8 cellular contexts compared by ENCODE assay signal in the genomic region with DNA sequence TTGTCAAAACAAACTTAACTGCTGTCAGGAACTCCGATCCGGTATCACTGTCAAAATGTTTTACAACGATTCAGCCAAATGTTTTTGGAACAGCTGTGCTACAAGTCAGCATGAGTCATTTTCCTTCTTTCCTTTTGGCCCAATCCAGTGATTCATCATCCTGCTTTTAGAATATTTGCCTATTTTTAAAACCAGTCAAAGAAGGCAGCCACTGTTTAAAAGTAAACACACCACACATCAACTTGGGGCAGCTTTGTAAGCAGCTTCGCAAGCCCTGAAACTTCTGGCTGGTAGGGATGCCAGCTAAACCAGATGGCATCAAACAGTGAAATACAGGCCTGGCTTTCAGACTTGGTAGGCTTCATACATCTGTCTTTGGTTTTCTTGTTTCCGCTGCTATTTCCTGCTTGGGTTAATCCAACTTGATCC. TPM values are rescaled to one million over a fixed set of nuclear protein-coding genes. Genes with fewer than 3 reads are reported as not detected.
DNase-seq lines count a peak whose midpoint lies in the region; ATAC-seq and TF ChIP-seq lines count a peak whose summit lies in the region.

No MANE protein-coding gene starts in this region.

- H3K4me3 Mint-ChIP-seq in WTC11 = no peak overlapping the region

- no peaks in the 10 kb centered on the region for H3K36me3 Mint-ChIP-seq in WTC11

- no peaks in the 10 kb centered on the region for H4K20me1 ChIP-seq in MM.1S (ENCODE audit: insufficient read depth, low read length)

- CTCF ChIA-PET in WTC11 (lab: Charles Lee) = no interaction called here

- no peak overlapping the region for H3K9ac ChIP-seq in MM.1S (ENCODE audit: low read length)

- no peak overlapping the region for H3K4me2 ChIP-seq in MM.1S (ENCODE audit: low read depth, low read length)

- no peaks in the 10 kb centered on the region for H3K4me1 Mint-ChIP-seq in WTC11

- TF ChIP-seq CTCF in fibroblast of pulmonary artery (IDR thresholded peaks at IDR 0.05; ENCODE audit: low read length, missing control alignments) (no peak), WTC11 (IDR thresholded peaks at IDR 0.05) (no peak), MM.1S (IDR thresholded peaks at IDR 0.05; ENCODE audit: low read length) (no peak)

- no peaks in the 10 kb centered on the region for H3K4me1 ChIP-seq in MM.1S (ENCODE audit: low read length)

- H3K27ac Mint-ChIP-seq in WTC11 = no peak overlapping the region

- no peaks in the 10 kb centered on the region for H3K9me3 Mint-ChIP-seq in WTC11

- DNase-seq in ELR (ENCODE audit: low read depth) (peak; percentile 95), fibroblast of pulmonary artery (ENCODE audit: low read depth) (peak; percentile 93), renal cortical epithelial cell (ENCODE audit: low read depth) (peak; percentile 94), HUDEP-2 (lab: John Stamatoyannopoulos, UW; ENCODE audit: unreplicated experiment in 76 of 76) (no peak), WTC11 (ENCODE audit: low spot score) (no peak), MM.1S (no peak)
- DNase-seq in activated CD8-positive, alpha-beta memory T cell treated with anti-CD3 and anti-CD28 coated beads, Interleukin-2, amount 50 U/mL, for 4 hours = no peak

- H3K9me3 ChIP-seq in MM.1S (replicated peaks; ENCODE audit: insufficient read depth, low read length) = no peaks in the 10 kb centered on the region

- H3F3A ChIP-seq in MM.1S (ENCODE audit: insufficient read depth, low read length) = no peaks in the 10 kb centered on the region

- no peaks in the 10 kb centered on the region for H3K79me2 ChIP-seq in MM.1S (ENCODE audit: low read length)

- H3K36me3 ChIP-seq in MM.1S (replicated peaks; ENCODE audit: insufficient read depth, low read length) = no peaks in the 10 kb centered on the region

- no peak overlapping the region for H2AFZ ChIP-seq in MM.1S (ENCODE audit: low read length)

- H3K4me3 ChIP-seq in fibroblast of pulmonary artery (replicated peaks; ENCODE audit: low read depth, low read length) = peak overlapping the region; percentile 26
- no peak overlapping the region for H3K4me3 ChIP-seq in MM.1S (ENCODE audit: low read length)

- POLR2A ChIA-PET in WTC11 (lab: Charles Lee) = no interaction called here

- H3K27ac ChIP-seq in MM.1S (ENCODE audit: low read length) = no peak overlapping the region

- H3K27me3 Mint-ChIP-seq in WTC11 (ENCODE audit: low read depth) = no peaks in the 10 kb centered on the region; the same call in 1 of the 2 replicates

- no peak for ATAC-seq in WTC11

- no peaks in the 10 kb centered on the region for H3K27me3 ChIP-seq in MM.1S (replicated peaks; ENCODE audit: insufficient read depth, low read length)

- no peaks in the 10 kb centered on the region for H3K9me2 ChIP-seq in MM.1S (replicated peaks; ENCODE audit: insufficient read depth, low read length)

TF ChIP-seq in PFSK-1, 5 proteins besides CTCF, POLR2A, EP300 and RAD21:
- TF ChIP-seq SIN3A (IDR thresholded peaks at IDR 0.05; ENCODE audit: borderline replicate concordance, insufficient read depth, low read length) (peak; percentile 91; the same call in 1 of the 2 replicates), FOXP2 (optimal IDR thresholded peaks at IDR 0.05; ENCODE audit: borderline replicate concordance, extremely low read depth, extremely low read length, insufficient read depth) (peak; percentile 68)
- TF ChIP-seq, protein P1, sequence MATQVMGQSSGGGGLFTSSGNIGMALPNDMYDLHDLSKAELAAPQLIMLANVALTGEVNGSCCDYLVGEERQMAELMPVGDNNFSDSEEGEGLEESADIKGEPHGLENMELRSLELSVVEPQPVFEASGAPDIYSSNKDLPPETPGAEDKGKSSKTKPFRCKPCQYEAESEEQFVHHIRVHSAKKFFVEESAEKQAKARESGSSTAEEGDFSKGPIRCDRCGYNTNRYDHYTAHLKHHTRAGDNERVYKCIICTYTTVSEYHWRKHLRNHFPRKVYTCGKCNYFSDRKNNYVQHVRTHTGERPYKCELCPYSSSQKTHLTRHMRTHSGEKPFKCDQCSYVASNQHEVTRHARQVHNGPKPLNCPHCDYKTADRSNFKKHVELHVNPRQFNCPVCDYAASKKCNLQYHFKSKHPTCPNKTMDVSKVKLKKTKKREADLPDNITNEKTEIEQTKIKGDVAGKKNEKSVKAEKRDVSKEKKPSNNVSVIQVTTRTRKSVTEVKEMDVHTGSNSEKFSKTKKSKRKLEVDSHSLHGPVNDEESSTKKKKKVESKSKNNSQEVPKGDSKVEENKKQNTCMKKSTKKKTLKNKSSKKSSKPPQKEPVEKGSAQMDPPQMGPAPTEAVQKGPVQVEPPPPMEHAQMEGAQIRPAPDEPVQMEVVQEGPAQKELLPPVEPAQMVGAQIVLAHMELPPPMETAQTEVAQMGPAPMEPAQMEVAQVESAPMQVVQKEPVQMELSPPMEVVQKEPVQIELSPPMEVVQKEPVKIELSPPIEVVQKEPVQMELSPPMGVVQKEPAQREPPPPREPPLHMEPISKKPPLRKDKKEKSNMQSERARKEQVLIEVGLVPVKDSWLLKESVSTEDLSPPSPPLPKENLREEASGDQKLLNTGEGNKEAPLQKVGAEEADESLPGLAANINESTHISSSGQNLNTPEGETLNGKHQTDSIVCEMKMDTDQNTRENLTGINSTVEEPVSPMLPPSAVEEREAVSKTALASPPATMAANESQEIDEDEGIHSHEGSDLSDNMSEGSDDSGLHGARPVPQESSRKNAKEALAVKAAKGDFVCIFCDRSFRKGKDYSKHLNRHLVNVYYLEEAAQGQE (IDR thresholded peaks at IDR 0.05; ENCODE audit: insufficient read depth in 1 of 2, low read depth in 2 of 2, low read length in 2 of 2) = no peak
TF ChIP-seq in PFSK-1: peak in this region for 2.

TF ChIP-seq in WTC11, 78 proteins besides CTCF, POLR2A, EP300 and RAD21:
- TF ChIP-seq ZNF317 (CRISPR knock-in tag; IDR thresholded peaks at IDR 0.05; ENCODE audit: borderline replicate concordance, low read depth) = no peak
- TF ChIP-seq ZNF425 (CRISPR knock-in tag; conservative IDR thresholded peaks at IDR 0.05) = no peak
- TF ChIP-seq, protein P2, sequence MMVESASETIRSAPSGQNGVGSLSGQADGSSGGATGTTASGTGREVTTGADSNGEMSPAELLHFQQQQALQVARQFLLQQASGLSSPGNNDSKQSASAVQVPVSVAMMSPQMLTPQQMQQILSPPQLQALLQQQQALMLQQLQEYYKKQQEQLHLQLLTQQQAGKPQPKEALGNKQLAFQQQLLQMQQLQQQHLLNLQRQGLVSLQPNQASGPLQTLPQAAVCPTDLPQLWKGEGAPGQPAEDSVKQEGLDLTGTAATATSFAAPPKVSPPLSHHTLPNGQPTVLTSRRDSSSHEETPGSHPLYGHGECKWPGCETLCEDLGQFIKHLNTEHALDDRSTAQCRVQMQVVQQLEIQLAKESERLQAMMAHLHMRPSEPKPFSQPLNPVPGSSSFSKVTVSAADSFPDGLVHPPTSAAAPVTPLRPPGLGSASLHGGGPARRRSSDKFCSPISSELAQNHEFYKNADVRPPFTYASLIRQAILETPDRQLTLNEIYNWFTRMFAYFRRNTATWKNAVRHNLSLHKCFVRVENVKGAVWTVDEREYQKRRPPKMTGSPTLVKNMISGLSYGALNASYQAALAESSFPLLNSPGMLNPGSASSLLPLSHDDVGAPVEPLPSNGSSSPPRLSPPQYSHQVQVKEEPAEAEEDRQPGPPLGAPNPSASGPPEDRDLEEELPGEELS (CRISPR knock-in tag; IDR thresholded peaks at IDR 0.05) = no peak
- TF ChIP-seq ZSCAN18 (CRISPR knock-in tag; IDR thresholded peaks at IDR 0.05) = no peak
- TF ChIP-seq ZNF671 (CRISPR knock-in tag; IDR thresholded peaks at IDR 0.05) = no peak
- TF ChIP-seq ATF1 (CRISPR knock-in tag; IDR thresholded peaks at IDR 0.05) = no peak
- TF ChIP-seq EMX1 (CRISPR knock-in tag; IDR thresholded peaks at IDR 0.05) = no peak
- no peak for TF ChIP-seq CREB1 (CRISPR knock-in tag; IDR thresholded peaks at IDR 0.05)
- TF ChIP-seq, protein P3, sequence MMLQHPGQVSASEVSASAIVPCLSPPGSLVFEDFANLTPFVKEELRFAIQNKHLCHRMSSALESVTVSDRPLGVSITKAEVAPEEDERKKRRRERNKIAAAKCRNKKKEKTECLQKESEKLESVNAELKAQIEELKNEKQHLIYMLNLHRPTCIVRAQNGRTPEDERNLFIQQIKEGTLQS (CRISPR knock-in tag; conservative IDR thresholded peaks at IDR 0.05) = no peak
- no peak for TF ChIP-seq ZBTB21 (CRISPR knock-in tag; IDR thresholded peaks at IDR 0.05; ENCODE audit: borderline replicate concordance)

RNA-seq across cellular contexts. Expression of gene MAP3K7CL, which starts 14.9 kb away (rescaled TPM):
- polyA plus RNA-seq in PFSK-1 (2012; ENCODE audit: insufficient read length, low read depth) = not detected
- total RNA-seq in renal cortical epithelial cell (9.6 and 25.5 TPM in 2 replicates), WTC11 (2021) (0.15 to 0.37 TPM in 2 of 3 replicates, not detected in the other)

Comparison
In these comparisons a context has a peak if more than half of its experiments do, and no peak if none do; other contexts are left out.
1. DNase-seq: peak in ELR (single experiment), fibroblast of pulmonary artery (single experiment) and renal cortical epithelial cell (single experiment); none in HUDEP-2 (0 of 76), activated CD8-positive, alpha-beta memory T cell treated with anti-CD3 and anti-CD28 coated beads, Interleukin-2, amount 50 U/mL, for 4 hours (single experiment), WTC11 (single experiment) and MM.1S (single experiment).